Comparison of ENCODE assay signal across 1 cellular context in genomic region chr12:65728913-65729793, GRCh38.
TF ChIP-seq lines count a peak whose summit lies in the region.

No MANE protein-coding gene starts in this region.

TF ChIP-seq in HepG2, 621 proteins besides CTCF, POLR2A, EP300 and RAD21 (continued from another document and continues in another):
- TF ChIP-seq HMGXB3 (CRISPR knock-in tag; IDR thresholded peaks at IDR 0.05; ENCODE audit: borderline replicate concordance) (no peak), ZNF780A (CRISPR knock-in tag; IDR thresholded peaks at IDR 0.05) (no peak), HIVEP1 (CRISPR knock-in tag; IDR thresholded peaks at IDR 0.05) (peak; percentile 45; the same call in 1 of the 2 replicates), ZNF441 (CRISPR knock-in tag; IDR thresholded peaks at IDR 0.05; ENCODE audit: borderline replicate concordance) (no peak), CBFB (CRISPR knock-in tag; IDR thresholded peaks at IDR 0.05) (no peak), EEA1 (CRISPR knock-in tag; IDR thresholded peaks at IDR 0.05; ENCODE audit: borderline replicate concordance) (no peak), MAZ (IDR thresholded peaks at IDR 0.05; ENCODE audit: borderline replicate concordance, low read depth, low read length) (no peak), MAZ (CRISPR knock-in tag; IDR thresholded peaks at IDR 0.05; ENCODE audit: low read depth) (no peak), TCF7 (IDR thresholded peaks at IDR 0.05; ENCODE audit: low read depth) (no peak), ZBTB21 (CRISPR knock-in tag; IDR thresholded peaks at IDR 0.05) (no peak), SRY (CRISPR knock-in tag; IDR thresholded peaks at IDR 0.05) (no peak), ZMAT5 (CRISPR knock-in tag; IDR thresholded peaks at IDR 0.05; ENCODE audit: borderline replicate concordance, low read depth) (no peak), TMF1 (CRISPR knock-in tag; IDR thresholded peaks at IDR 0.05; ENCODE audit: low read depth) (no peak), SATB2 (CRISPR knock-in tag; IDR thresholded peaks at IDR 0.05) (no peak), ZC3H13 (CRISPR knock-in tag; IDR thresholded peaks at IDR 0.05) (no peak), ZNF496 (CRISPR knock-in tag; IDR thresholded peaks at IDR 0.05; ENCODE audit: insufficient replicate concordance) (no peak), CBX2 (IDR thresholded peaks at IDR 0.05; ENCODE audit: low read depth, low read length) (peak; percentile 97), CBX2 (CRISPR knock-in tag; IDR thresholded peaks at IDR 0.05; ENCODE audit: low read depth) (peak; percentile 81), SAP130 (CRISPR knock-in tag; IDR thresholded peaks at IDR 0.05; ENCODE audit: low read depth) (no peak), ZNF138 (CRISPR knock-in tag; IDR thresholded peaks at IDR 0.05; ENCODE audit: low read depth) (no peak), IKZF1 (IDR thresholded peaks at IDR 0.05) (no peak), ZNF510 (CRISPR knock-in tag; IDR thresholded peaks at IDR 0.05; ENCODE audit: low read depth) (no peak), SKIL (CRISPR knock-in tag; IDR thresholded peaks at IDR 0.05; ENCODE audit: borderline replicate concordance) (no peak), SP5 (CRISPR knock-in tag; IDR thresholded peaks at IDR 0.05; ENCODE audit: borderline replicate concordance, low read depth) (no peak), ZNF773 (CRISPR knock-in tag; IDR thresholded peaks at IDR 0.05; ENCODE audit: borderline replicate concordance) (no peak), RBAK (CRISPR knock-in tag; IDR thresholded peaks at IDR 0.05) (no peak), NFE2L1 (CRISPR knock-in tag; IDR thresholded peaks at IDR 0.05; ENCODE audit: borderline replicate concordance) (no peak), ZNF563 (CRISPR knock-in tag; IDR thresholded peaks at IDR 0.05) (no peak), NONO (IDR thresholded peaks at IDR 0.05) (no peak), NONO (CRISPR knock-in tag; conservative IDR thresholded peaks at IDR 0.05) (no peak), REPIN1 (CRISPR knock-in tag; IDR thresholded peaks at IDR 0.05; ENCODE audit: borderline replicate concordance, low read depth) (no peak), FLYWCH1 (CRISPR knock-in tag; IDR thresholded peaks at IDR 0.05) (no peak), JUND (CRISPR knock-in tag; IDR thresholded peaks at IDR 0.05) (no peak), TRIM24 (CRISPR knock-in tag; IDR thresholded peaks at IDR 0.05) (no peak), ZNF263 (CRISPR knock-in tag; IDR thresholded peaks at IDR 0.05) (peak; percentile 92), ZNF432 (CRISPR knock-in tag; IDR thresholded peaks at IDR 0.05; ENCODE audit: borderline replicate concordance) (no peak), SOX13 (IDR thresholded peaks at IDR 0.05) (peak; percentile 48; the same call in 1 of the 2 replicates), SOX13 (CRISPR knock-in tag; conservative IDR thresholded peaks at IDR 0.05 in 1 of 2, IDR thresholded peaks at IDR 0.05 in 1 of 2) (no peak), ZNF234 (CRISPR knock-in tag; conservative IDR thresholded peaks at IDR 0.05) (no peak), ZNF143 (CRISPR knock-in tag; IDR thresholded peaks at IDR 0.05) (no peak)
- TF ChIP-seq, protein P1, sequence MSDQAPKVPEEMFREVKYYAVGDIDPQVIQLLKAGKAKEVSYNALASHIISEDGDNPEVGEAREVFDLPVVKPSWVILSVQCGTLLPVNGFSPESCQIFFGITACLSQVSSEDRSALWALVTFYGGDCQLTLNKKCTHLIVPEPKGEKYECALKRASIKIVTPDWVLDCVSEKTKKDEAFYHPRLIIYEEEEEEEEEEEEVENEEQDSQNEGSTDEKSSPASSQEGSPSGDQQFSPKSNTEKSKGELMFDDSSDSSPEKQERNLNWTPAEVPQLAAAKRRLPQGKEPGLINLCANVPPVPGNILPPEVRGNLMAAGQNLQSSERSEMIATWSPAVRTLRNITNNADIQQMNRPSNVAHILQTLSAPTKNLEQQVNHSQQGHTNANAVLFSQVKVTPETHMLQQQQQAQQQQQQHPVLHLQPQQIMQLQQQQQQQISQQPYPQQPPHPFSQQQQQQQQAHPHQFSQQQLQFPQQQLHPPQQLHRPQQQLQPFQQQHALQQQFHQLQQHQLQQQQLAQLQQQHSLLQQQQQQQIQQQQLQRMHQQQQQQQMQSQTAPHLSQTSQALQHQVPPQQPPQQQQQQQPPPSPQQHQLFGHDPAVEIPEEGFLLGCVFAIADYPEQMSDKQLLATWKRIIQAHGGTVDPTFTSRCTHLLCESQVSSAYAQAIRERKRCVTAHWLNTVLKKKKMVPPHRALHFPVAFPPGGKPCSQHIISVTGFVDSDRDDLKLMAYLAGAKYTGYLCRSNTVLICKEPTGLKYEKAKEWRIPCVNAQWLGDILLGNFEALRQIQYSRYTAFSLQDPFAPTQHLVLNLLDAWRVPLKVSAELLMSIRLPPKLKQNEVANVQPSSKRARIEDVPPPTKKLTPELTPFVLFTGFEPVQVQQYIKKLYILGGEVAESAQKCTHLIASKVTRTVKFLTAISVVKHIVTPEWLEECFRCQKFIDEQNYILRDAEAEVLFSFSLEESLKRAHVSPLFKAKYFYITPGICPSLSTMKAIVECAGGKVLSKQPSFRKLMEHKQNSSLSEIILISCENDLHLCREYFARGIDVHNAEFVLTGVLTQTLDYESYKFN (CRISPR knock-in tag; conservative IDR thresholded peaks at IDR 0.05): no peak
- TF ChIP-seq, protein P2, sequence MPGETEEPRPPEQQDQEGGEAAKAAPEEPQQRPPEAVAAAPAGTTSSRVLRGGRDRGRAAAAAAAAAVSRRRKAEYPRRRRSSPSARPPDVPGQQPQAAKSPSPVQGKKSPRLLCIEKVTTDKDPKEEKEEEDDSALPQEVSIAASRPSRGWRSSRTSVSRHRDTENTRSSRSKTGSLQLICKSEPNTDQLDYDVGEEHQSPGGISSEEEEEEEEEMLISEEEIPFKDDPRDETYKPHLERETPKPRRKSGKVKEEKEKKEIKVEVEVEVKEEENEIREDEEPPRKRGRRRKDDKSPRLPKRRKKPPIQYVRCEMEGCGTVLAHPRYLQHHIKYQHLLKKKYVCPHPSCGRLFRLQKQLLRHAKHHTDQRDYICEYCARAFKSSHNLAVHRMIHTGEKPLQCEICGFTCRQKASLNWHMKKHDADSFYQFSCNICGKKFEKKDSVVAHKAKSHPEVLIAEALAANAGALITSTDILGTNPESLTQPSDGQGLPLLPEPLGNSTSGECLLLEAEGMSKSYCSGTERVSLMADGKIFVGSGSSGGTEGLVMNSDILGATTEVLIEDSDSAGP (CRISPR knock-in tag; IDR thresholded peaks at IDR 0.05; ENCODE audit: borderline replicate concordance): peak; percentile 45; the same call in 1 of the 2 replicates
- TF ChIP-seq, protein P3, sequence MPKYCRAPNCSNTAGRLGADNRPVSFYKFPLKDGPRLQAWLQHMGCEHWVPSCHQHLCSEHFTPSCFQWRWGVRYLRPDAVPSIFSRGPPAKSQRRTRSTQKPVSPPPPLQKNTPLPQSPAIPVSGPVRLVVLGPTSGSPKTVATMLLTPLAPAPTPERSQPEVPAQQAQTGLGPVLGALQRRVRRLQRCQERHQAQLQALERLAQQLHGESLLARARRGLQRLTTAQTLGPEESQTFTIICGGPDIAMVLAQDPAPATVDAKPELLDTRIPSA (CRISPR knock-in tag; IDR thresholded peaks at IDR 0.05; ENCODE audit: borderline replicate concordance): no peak
- TF ChIP-seq, protein P4, sequence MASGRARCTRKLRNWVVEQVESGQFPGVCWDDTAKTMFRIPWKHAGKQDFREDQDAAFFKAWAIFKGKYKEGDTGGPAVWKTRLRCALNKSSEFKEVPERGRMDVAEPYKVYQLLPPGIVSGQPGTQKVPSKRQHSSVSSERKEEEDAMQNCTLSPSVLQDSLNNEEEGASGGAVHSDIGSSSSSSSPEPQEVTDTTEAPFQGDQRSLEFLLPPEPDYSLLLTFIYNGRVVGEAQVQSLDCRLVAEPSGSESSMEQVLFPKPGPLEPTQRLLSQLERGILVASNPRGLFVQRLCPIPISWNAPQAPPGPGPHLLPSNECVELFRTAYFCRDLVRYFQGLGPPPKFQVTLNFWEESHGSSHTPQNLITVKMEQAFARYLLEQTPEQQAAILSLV (CRISPR knock-in tag; IDR thresholded peaks at IDR 0.05; ENCODE audit: borderline replicate concordance): no peak
- TF ChIP-seq, protein P5, sequence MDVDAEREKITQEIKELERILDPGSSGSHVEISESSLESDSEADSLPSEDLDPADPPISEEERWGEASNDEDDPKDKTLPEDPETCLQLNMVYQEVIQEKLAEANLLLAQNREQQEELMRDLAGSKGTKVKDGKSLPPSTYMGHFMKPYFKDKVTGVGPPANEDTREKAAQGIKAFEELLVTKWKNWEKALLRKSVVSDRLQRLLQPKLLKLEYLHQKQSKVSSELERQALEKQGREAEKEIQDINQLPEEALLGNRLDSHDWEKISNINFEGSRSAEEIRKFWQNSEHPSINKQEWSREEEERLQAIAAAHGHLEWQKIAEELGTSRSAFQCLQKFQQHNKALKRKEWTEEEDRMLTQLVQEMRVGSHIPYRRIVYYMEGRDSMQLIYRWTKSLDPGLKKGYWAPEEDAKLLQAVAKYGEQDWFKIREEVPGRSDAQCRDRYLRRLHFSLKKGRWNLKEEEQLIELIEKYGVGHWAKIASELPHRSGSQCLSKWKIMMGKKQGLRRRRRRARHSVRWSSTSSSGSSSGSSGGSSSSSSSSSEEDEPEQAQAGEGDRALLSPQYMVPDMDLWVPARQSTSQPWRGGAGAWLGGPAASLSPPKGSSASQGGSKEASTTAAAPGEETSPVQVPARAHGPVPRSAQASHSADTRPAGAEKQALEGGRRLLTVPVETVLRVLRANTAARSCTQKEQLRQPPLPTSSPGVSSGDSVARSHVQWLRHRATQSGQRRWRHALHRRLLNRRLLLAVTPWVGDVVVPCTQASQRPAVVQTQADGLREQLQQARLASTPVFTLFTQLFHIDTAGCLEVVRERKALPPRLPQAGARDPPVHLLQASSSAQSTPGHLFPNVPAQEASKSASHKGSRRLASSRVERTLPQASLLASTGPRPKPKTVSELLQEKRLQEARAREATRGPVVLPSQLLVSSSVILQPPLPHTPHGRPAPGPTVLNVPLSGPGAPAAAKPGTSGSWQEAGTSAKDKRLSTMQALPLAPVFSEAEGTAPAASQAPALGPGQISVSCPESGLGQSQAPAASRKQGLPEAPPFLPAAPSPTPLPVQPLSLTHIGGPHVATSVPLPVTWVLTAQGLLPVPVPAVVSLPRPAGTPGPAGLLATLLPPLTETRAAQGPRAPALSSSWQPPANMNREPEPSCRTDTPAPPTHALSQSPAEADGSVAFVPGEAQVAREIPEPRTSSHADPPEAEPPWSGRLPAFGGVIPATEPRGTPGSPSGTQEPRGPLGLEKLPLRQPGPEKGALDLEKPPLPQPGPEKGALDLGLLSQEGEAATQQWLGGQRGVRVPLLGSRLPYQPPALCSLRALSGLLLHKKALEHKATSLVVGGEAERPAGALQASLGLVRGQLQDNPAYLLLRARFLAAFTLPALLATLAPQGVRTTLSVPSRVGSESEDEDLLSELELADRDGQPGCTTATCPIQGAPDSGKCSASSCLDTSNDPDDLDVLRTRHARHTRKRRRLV (CRISPR knock-in tag; IDR thresholded peaks at IDR 0.05): no peak
- TF ChIP-seq, protein P6, sequence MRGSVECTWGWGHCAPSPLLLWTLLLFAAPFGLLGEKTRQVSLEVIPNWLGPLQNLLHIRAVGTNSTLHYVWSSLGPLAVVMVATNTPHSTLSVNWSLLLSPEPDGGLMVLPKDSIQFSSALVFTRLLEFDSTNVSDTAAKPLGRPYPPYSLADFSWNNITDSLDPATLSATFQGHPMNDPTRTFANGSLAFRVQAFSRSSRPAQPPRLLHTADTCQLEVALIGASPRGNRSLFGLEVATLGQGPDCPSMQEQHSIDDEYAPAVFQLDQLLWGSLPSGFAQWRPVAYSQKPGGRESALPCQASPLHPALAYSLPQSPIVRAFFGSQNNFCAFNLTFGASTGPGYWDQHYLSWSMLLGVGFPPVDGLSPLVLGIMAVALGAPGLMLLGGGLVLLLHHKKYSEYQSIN (CRISPR knock-in tag; IDR thresholded peaks at IDR 0.05; ENCODE audit: borderline replicate concordance): no peak
